Comparison of ENCODE assay signal across 9 cellular contexts in the genomic region with DNA sequence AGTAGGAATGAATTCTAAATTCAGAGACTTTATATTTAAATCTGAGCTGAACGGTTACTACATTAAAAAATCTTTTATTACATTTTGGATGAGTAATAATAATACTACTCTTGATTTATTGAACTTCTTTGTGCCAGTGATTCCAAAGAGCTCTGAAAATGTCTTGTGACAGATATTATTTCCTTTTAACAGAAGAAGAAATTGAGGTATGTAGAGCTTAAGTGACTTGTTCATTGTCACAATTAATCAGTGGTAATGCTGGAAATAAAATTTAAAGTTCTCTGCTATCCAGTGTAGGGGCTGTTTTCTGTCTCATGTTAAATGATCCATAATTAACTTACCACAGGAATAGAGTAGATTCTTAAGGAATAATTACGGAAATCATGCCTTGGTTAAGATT.
"Had no signal": no experiment of that assay in that cellular context is flagged by ENCODE, and none has a peak within 500 bp of the region (broad histone marks: within the 10 kb centered on the region; RNA-seq: fewer than 3 reads in every experiment).

No MANE protein-coding gene starts in this region.

- H3K27ac ChIP-seq: GM23248, HL-60 had no signal

- H3K27ac Mint-ChIP-seq: IgD-negative memory B cell had no signal

- H3K9me3 Mint-ChIP-seq: H9, IgD-negative memory B cell had no signal

- H3K9ac ChIP-seq: GM23248 had no signal

- ATAC-seq: HepG2 had no signal

- DNase-seq: GM23248, GOT3, H9, HCEC 1CT, KBM-7 had no signal

- FAIRE-seq: H54, HepG2 had no signal

- H3K4me1 Mint-ChIP-seq: IgD-negative memory B cell had no signal

- H3K4me3 Mint-ChIP-seq: H9, IgD-negative memory B cell had no signal

- H2AFZ ChIP-seq: GM23248 had no signal

- H3K4me3 ChIP-seq: GM23248 had no signal

- H3K27me3 Mint-ChIP-seq: IgD-negative memory B cell had no signal
